10 cellular contexts compared by ENCODE assay signal in genomic region chr5:43729846-43730478, GRCh38.
DNase-seq lines count a peak whose midpoint lies in the region; ATAC-seq, FAIRE-seq and TF ChIP-seq lines count a peak whose summit lies in the region.
"Had no signal": no experiment of that assay in that cellular context is flagged by ENCODE, and none has a peak within 500 bp of the region (broad histone marks: within the 10 kb centered on the region; RNA-seq: fewer than 3 reads in every experiment).

No MANE protein-coding gene starts in this region.

- DNase-seq in DMS114 treated with DMSO at 0.1 percent for 48 hours (lab: John Stamatoyannopoulos, UW; ENCODE audit: unreplicated experiment) (peak; percentile 17), SKM-1 treated with dmso at 0.1 percent for 144 hours (lab: John Stamatoyannopoulos, UW; ENCODE audit: unreplicated experiment) (peak; percentile 2), glutamatergic neuron (no peak), 8988T (no peak), GM12891 (ENCODE audit: insufficient read length, low spot score) (no peak)
- DNase-seq in Jurkat, Clone E6-1 (ENCODE audit: low read depth, low spot score), result peak; percentile 21
- no peak for DNase-seq in effector CD4-positive, alpha-beta T cell

- H3K27ac Mint-ChIP-seq in glutamatergic neuron (ENCODE audit: unreplicated experiment), result no peak overlapping the region
- H3K27ac Mint-ChIP-seq: IgD-negative memory B cell, memory B cell had no signal

- peak; percentile 69 for TF ChIP-seq CTCF in glutamatergic neuron (IDR thresholded peaks at IDR 0.05; ENCODE audit: partially characterized antibody, unreplicated experiment)

- no peaks in the 10 kb centered on the region for H3K36me3 Mint-ChIP-seq in glutamatergic neuron (ENCODE audit: unreplicated experiment)
- H3K36me3 Mint-ChIP-seq: IgD-negative memory B cell, memory B cell had no signal

- no peak for ATAC-seq in HG02571 (IDR thresholded peaks at IDR 0.05; ENCODE audit: unreplicated experiment)

- FAIRE-seq in GM12891 (lab: Jason Lieb, UNC), result no peak

- no peaks in the 10 kb centered on the region for H3K9me3 Mint-ChIP-seq in glutamatergic neuron (ENCODE audit: unreplicated experiment)
- H3K9me3 Mint-ChIP-seq: IgD-negative memory B cell had no signal

- H3K27me3 Mint-ChIP-seq in glutamatergic neuron (ENCODE audit: unreplicated experiment), result no peaks in the 10 kb centered on the region
- H3K27me3 Mint-ChIP-seq: IgD-negative memory B cell had no signal

- H3K4me1 Mint-ChIP-seq in glutamatergic neuron (ENCODE audit: low read depth, unreplicated experiment), result peaks cover 3% of the 10 kb centered on the region

- no peak for TF ChIP-seq POLR2A in GM12891 (IDR thresholded peaks at IDR 0.05; ENCODE audit: low read depth, low read length)

- H3K4me3 Mint-ChIP-seq in glutamatergic neuron (ENCODE audit: unreplicated experiment), result no peak overlapping the region
- H3K4me3 Mint-ChIP-seq: IgD-negative memory B cell, memory B cell had no signal

- no peak overlapping the region for H3K4me3 ChIP-seq in Jurkat, Clone E6-1 (ENCODE audit: low read length)

TF ChIP-seq in GM12891, 5 proteins besides CTCF, POLR2A, EP300 and RAD21:
- no peak for TF ChIP-seq POU2F2 (IDR thresholded peaks at IDR 0.05; ENCODE audit: low read depth, low read length)
- TF ChIP-seq SPI1 (IDR thresholded peaks at IDR 0.05; ENCODE audit: low read depth, low read length), result no peak
- no peak for TF ChIP-seq PAX5 (IDR thresholded peaks at IDR 0.05; ENCODE audit: insufficient read depth, low read length, severe bottlenecking)
- no peak for TF ChIP-seq TAF1 (IDR thresholded peaks at IDR 0.05; ENCODE audit: low read depth, low read length)
- TF ChIP-seq POLR2AphosphoS5 (IDR thresholded peaks at IDR 0.05; ENCODE audit: low read depth, low read length), result no peak

Comparison
In these comparisons a context has a peak if more than half of its experiments do, and no peak if none do; other contexts are left out.
1. DNase-seq: peak in DMS114 treated with DMSO at 0.1 percent for 48 hours (single experiment), Jurkat, Clone E6-1 (single experiment) and SKM-1 treated with dmso at 0.1 percent for 144 hours (single experiment); none in glutamatergic neuron (single experiment), 8988T (single experiment), effector CD4-positive, alpha-beta T cell (single experiment) and GM12891 (single experiment).